In the genomic region with DNA sequence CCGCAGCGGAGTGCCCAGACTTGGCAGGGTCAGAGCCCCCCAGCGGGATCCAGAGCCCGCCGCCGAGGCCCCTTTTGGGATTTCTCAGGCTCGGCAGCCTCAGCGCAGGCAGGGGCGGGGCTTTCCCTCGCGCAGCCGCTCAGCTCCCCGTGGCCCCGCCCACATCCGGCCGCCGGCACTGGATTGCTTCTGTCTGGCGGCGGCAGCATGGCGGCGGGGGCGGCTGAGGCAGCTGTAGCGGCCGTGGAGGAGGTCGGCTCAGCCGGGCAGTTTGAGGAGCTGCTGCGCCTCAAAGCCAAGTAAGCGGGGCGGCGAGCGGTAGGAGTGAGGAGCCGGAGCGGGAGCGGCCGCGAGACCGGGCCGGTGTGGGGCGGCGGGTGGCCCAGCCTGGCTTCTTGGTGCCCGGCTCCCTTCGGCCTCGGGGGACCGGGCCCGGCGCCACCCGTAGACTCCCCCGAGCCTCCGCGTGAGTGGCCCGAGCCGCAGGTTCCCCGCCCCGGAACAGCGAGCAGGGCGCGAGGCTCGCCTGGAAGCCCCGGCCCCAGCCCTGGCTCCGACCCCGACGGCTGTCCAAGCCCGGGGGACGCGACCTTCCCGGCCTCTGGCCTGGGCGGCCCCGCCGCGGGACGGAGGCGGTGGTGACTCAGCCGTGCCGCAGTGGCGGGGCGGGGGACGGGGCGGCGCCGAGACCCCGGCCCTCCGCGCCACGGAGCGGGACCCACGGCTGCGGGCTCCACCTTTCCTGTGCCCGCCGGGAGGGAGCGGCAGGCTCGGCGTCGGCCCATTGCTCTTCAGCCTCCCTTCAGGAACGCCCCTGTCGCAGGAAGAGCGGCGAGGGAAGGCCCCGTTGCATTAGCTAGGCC, we compare ENCODE assay signal across 8 cellular contexts. TPM values are rescaled to one million over a fixed set of nuclear protein-coding genes. Genes with fewer than 3 reads are reported as not detected.
DNase-seq lines count a peak whose midpoint lies in the region; TF ChIP-seq lines count a peak whose summit lies in the region.

Gene GLRX3 (plus strand): TSS at position 178 of the 863 bp plus-strand sequence. CDS start 30 bp downstream, at position 208.

- peaks cover 32% of the 10 kb centered on the region for H3K4me1 ChIP-seq in MM.1S (ENCODE audit: low read length)
- peaks cover 18% of the 10 kb centered on the region for H3K4me1 ChIP-seq in ovary (ENCODE audit: insufficient read depth)
- peaks cover 17% of the 10 kb centered on the region for H3K4me1 ChIP-seq in thymus (ENCODE audit: control insufficient read depth, insufficient read depth, low read length)

- H3K9me2 ChIP-seq in MM.1S (replicated peaks; ENCODE audit: insufficient read depth, low read length), result no peaks in the 10 kb centered on the region

- intact Hi-C loops in ovary (cut with DNase I), result loop anchor here in 1 of 4 donors (2.0 kb wide), 1 partner anchor 26 kb away; the partner anchor contains the start of gene C10orf143

- H3K9me3 Mint-ChIP-seq in activated naive CD8-positive, alpha-beta T cell treated with anti-CD3 and anti-CD28 coated beads for 36 hours, result no peaks in the 10 kb centered on the region
- peaks cover 4% of the 10 kb centered on the region for H3K9me3 Mint-ChIP-seq in glutamatergic neuron (ENCODE audit: unreplicated experiment)

- peaks cover 16% of the 10 kb centered on the region for H3K27me3 Mint-ChIP-seq in activated naive CD8-positive, alpha-beta T cell treated with anti-CD3 and anti-CD28 coated beads for 36 hours
- H3K27me3 Mint-ChIP-seq in glutamatergic neuron (ENCODE audit: unreplicated experiment), result peaks cover 9% of the 10 kb centered on the region

- TF ChIP-seq EP300 in ovary (IDR thresholded peaks at IDR 0.05), result no peak

- H2AFZ ChIP-seq in MM.1S (ENCODE audit: low read length), result peak within 1 kb of the TSS; percentile 95

- peak; percentile 98 for DNase-seq in GM03348 (ENCODE audit: low spot score)
- DNase-seq in H7, result peak; percentile 98
- peak; percentile 89 for DNase-seq in MM.1S
- DNase-seq in SKM-1 (lab: John Stamatoyannopoulos, UW; ENCODE audit: unreplicated experiment), result peak; percentile 78
- DNase-seq in activated naive CD8-positive, alpha-beta T cell treated with anti-CD3 and anti-CD28 coated beads for 36 hours, result peak; percentile 94
- peak; percentile 97 for DNase-seq in glutamatergic neuron
- DNase-seq in ovary, result peak; percentile 82 to 92 (median 88)

- H3K27ac Mint-ChIP-seq in activated naive CD8-positive, alpha-beta T cell treated with anti-CD3 and anti-CD28 coated beads for 36 hours, result peak within 1 kb of the TSS; percentile 89
- peak within 1 kb of the TSS; percentile 12 for H3K27ac Mint-ChIP-seq in glutamatergic neuron (ENCODE audit: unreplicated experiment)

- peak within 1 kb of the TSS; percentile 100 for H3K4me2 ChIP-seq in MM.1S (ENCODE audit: low read depth, low read length)

- TF ChIP-seq POLR2A in ovary (IDR thresholded peaks at IDR 0.05), result peak; percentile 46

- H3K79me2 ChIP-seq in MM.1S (ENCODE audit: low read length), result peaks cover 53% of the 10 kb centered on the region

- peak within 1 kb of the TSS; percentile 86 for H3K9ac ChIP-seq in MM.1S (ENCODE audit: low read length)

- H3K36me3 ChIP-seq in H7 (replicated peaks; ENCODE audit: control insufficient read depth, insufficient read depth, low read length) (no peaks in the 10 kb centered on the region), MM.1S (replicated peaks; ENCODE audit: insufficient read depth, low read length) (no peaks in the 10 kb centered on the region), ovary (no peaks in the 10 kb centered on the region), thymus (ENCODE audit: control insufficient read depth, insufficient read depth) (no peaks in the 10 kb centered on the region)

- no peak for TF ChIP-seq CTCF in MM.1S (IDR thresholded peaks at IDR 0.05; ENCODE audit: low read length)
- TF ChIP-seq CTCF in glutamatergic neuron (IDR thresholded peaks at IDR 0.05; ENCODE audit: partially characterized antibody, unreplicated experiment), result no peak
- TF ChIP-seq CTCF in ovary (IDR thresholded peaks at IDR 0.05), result no peak

- H3K4me3 ChIP-seq in H7 (ENCODE audit: insufficient read depth, low read depth, low read length), result peak within 1 kb of the TSS; percentile 92
- peak within 1 kb of the TSS; percentile 87 for H3K4me3 ChIP-seq in MM.1S (ENCODE audit: low read length)
- peak within 1 kb of the TSS; percentile 94 for H3K4me3 ChIP-seq in ovary
- peak within 1 kb of the TSS; percentile 94 for H3K4me3 ChIP-seq in thymus (ENCODE audit: low read length)

- peaks cover 16% of the 10 kb centered on the region for H3K36me3 Mint-ChIP-seq in activated naive CD8-positive, alpha-beta T cell treated with anti-CD3 and anti-CD28 coated beads for 36 hours
- no peaks in the 10 kb centered on the region for H3K36me3 Mint-ChIP-seq in glutamatergic neuron (ENCODE audit: unreplicated experiment)

- 1% methylated on average over 69 to 98 of the region's 98 CpGs for WGBS in ovary, 3 donors
- WGBS in thymus, result under 1% methylated on average over 98 of the region's 98 CpGs

- H3K4me3 Mint-ChIP-seq in activated naive CD8-positive, alpha-beta T cell treated with anti-CD3 and anti-CD28 coated beads for 36 hours, result peak within 1 kb of the TSS; percentile 91
- peak within 1 kb of the TSS; percentile 92 for H3K4me3 Mint-ChIP-seq in glutamatergic neuron (ENCODE audit: unreplicated experiment)

- H3F3A ChIP-seq in MM.1S (ENCODE audit: insufficient read depth, low read length), result no peaks in the 10 kb centered on the region; the same call in 1 of the 2 replicates

- H4K20me1 ChIP-seq in MM.1S (ENCODE audit: insufficient read depth, low read length), result peaks cover 4% of the 10 kb centered on the region

- H3K9me3 ChIP-seq in MM.1S (replicated peaks; ENCODE audit: insufficient read depth, low read length) (no peaks in the 10 kb centered on the region), ovary (no peaks in the 10 kb centered on the region), thymus (ENCODE audit: control insufficient read depth) (no peaks in the 10 kb centered on the region)

- peaks cover 39% of the 10 kb centered on the region for H3K4me1 Mint-ChIP-seq in activated naive CD8-positive, alpha-beta T cell treated with anti-CD3 and anti-CD28 coated beads for 36 hours
- peaks cover 6% of the 10 kb centered on the region for H3K4me1 Mint-ChIP-seq in glutamatergic neuron (ENCODE audit: low read depth, unreplicated experiment)

- H3K27me3 ChIP-seq in H7 (ENCODE audit: control insufficient read depth, insufficient read depth, low read length), result no peaks in the 10 kb centered on the region
- no peaks in the 10 kb centered on the region for H3K27me3 ChIP-seq in MM.1S (replicated peaks; ENCODE audit: insufficient read depth, low read length)
- H3K27me3 ChIP-seq in ovary, result no peaks in the 10 kb centered on the region
- no peaks in the 10 kb centered on the region for H3K27me3 ChIP-seq in thymus (ENCODE audit: control insufficient read depth, insufficient read depth)

- peak within 1 kb of the TSS; percentile 45; the same call in 1 of the 2 replicates for H3K27ac ChIP-seq in MM.1S (ENCODE audit: low read length)
- peak within 1 kb of the TSS in 1 of 2 donors; percentile 58 for H3K27ac ChIP-seq in ovary
- H3K27ac ChIP-seq in thymus (ENCODE audit: low read depth), result peak within 1 kb of the TSS; percentile 77

RNA-seq across cellular contexts. Expression of gene GLRX3, which starts in this region (rescaled TPM):
- 151 and 161 TPM in 2 replicates for total RNA-seq in H7 (2014; rRNA removed; shearing (Covaris generic))
- total RNA-seq in activated naive CD8-positive, alpha-beta T cell treated with anti-CD3 and anti-CD28 coated beads for 36 hours, result 100 to 1,000 TPM; 142 to 146 TPM
- total RNA-seq in glutamatergic neuron (ENCODE audit: unreplicated experiment) (80.1 TPM), ovary (10 to 100 TPM; 25.5 to 62.3 (median 46.1) TPM)
- polyA plus RNA-seq in ovary (10 to 100 TPM; 36.2 to 58.3 TPM), thymus (72.7 TPM)
